10 cellular contexts compared by ENCODE assay signal in the genomic region with DNA sequence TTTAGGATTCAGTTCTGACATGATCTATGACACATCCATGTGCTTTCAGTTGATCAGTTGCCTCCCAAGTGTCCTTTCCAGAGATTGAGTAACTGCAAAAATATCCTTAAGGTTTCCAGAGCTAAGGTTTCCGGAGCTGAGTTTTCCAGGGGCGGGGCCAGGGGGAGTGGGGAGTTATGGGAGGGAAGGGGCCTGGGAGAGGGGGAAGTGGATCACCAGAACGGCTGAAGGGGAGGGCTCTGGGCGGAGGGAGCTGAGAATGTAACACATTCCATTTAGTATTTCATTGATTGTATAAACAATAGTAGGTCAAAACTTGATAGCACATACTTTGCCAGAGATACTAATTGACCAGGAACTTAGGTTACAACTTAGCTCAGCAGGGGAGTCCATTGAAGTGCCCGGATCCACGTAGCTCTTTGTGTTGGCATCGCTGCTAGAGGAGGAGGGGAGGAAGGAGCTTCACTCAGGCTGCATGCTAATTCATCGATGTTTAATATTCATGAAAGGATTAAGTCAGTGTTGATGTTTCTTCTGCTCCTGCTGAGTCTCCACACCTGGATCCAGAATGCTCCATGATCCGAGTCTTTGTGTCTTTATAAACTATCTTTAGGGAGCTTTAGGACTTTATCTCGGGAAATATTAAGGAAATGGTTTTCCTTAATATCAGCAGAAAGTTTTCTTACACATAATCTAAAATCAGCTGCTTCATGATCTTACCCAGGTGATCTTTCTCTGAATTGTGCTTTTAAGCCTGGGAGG.
DNase-seq lines count a peak whose midpoint lies in the region; ATAC-seq lines count a peak whose summit lies in the region.
"Had no signal": no experiment of that assay in that cellular context is flagged by ENCODE, and none has a peak within 500 bp of the region (broad histone marks: within the 10 kb centered on the region; RNA-seq: fewer than 3 reads in every experiment).

No MANE protein-coding gene starts in this region.

- no CpG with 5 or more reads among the region's 10 CpGs for WGBS in neuronal stem cell (ENCODE audit: extremely low coverage in 2 of 2, insufficient read length in 2 of 2, insufficient replicate concordance in 1 of 2), 2 donors

- H4K8ac ChIP-seq in neuronal stem cell (ENCODE audit: low read depth, low read length) = no peak overlapping the region

- H3K36me3 ChIP-seq in ES-I3 (ENCODE audit: insufficient read depth, low read length) = peaks cover 9% of the 10 kb centered on the region
- H3K36me3 ChIP-seq in neuronal stem cell (replicated peaks in 1 of 2; ENCODE audit: control insufficient read depth in 2 of 2, insufficient read depth in 2 of 2, low read length in 2 of 2) = no peaks in the 10 kb centered on the region

- no peak overlapping the region for H2BK120ac ChIP-seq in neuronal stem cell (ENCODE audit: low read depth, low read length)

- no peaks in the 10 kb centered on the region for H3K27me3 ChIP-seq in neuronal stem cell (ENCODE audit: control insufficient read depth in 3 of 3, insufficient read depth in 3 of 3, low read depth in 1 of 3, low read length in 3 of 3)

- no peak overlapping the region for H4K91ac ChIP-seq in neuronal stem cell (ENCODE audit: low read depth, low read length, poor library complexity)

- no peak overlapping the region for H3K4ac ChIP-seq in neuronal stem cell (ENCODE audit: low read length)

- H3K4me1 ChIP-seq in ES-I3 (ENCODE audit: insufficient read depth, low read length) (peaks cover 43% of the 10 kb centered on the region), neuronal stem cell (ENCODE audit: control insufficient read depth in 2 of 2, insufficient read depth in 1 of 2, low read depth in 1 of 2, low read length in 2 of 2) (peaks cover 19 to 44% of the 10 kb centered on the region in 2 donors)

- H2AFZ ChIP-seq in neuronal stem cell (ENCODE audit: low read length) = peak overlapping the region; percentile 68

- no peak overlapping the region for H3K4me3 ChIP-seq in neuronal stem cell (ENCODE audit: low read length in 2 of 2)

- no peaks in the 10 kb centered on the region for H3K79me1 ChIP-seq in neuronal stem cell (ENCODE audit: low read depth, low read length)

- no peak overlapping the region for H3K4me2 ChIP-seq in neuronal stem cell (ENCODE audit: insufficient read depth, low read length, poor library complexity, severe bottlenecking)

- no peak overlapping the region for H2BK12ac ChIP-seq in neuronal stem cell (ENCODE audit: low read length)

- no peak for ATAC-seq in HG03025 (IDR thresholded peaks at IDR 0.05; ENCODE audit: low FRiP score, unreplicated experiment)
- ATAC-seq: CD8-positive, alpha-beta T cell had no signal

- no peak overlapping the region for H2AK5ac ChIP-seq in neuronal stem cell (ENCODE audit: low read depth, low read length)

- H2BK5ac ChIP-seq in neuronal stem cell (ENCODE audit: low read length) = no peak overlapping the region

- H3K27ac ChIP-seq in neuronal stem cell (replicated peaks; ENCODE audit: low read length) = peak overlapping the region; percentile 5

- no peaks in the 10 kb centered on the region for H3K9me3 ChIP-seq in ES-I3 (ENCODE audit: control insufficient read depth, insufficient read depth, low read length)
- H3K9me3 ChIP-seq in neuronal stem cell (replicated peaks in 1 of 2; ENCODE audit: control insufficient read depth in 2 of 2, insufficient read depth in 1 of 2, low read depth in 1 of 2, low read length in 2 of 2) = no peaks in the 10 kb centered on the region

- no peak overlapping the region for H2BK15ac ChIP-seq in neuronal stem cell (ENCODE audit: low read length)

- H3K23ac ChIP-seq in neuronal stem cell (ENCODE audit: low read depth, low read length, poor library complexity) = no peak overlapping the region

- H3K9ac ChIP-seq in ES-I3 (ENCODE audit: low read depth, low read length) (peak overlapping the region; percentile 37; the same call in 1 of the 2 replicates), neuronal stem cell (ENCODE audit: low read depth, low read length, poor library complexity) (no peak overlapping the region)

- DNase-seq in NCI-H69 (lab: John Stamatoyannopoulos, UW) (peak; percentile 91), fibroblast of peridontal ligament (ENCODE audit: extremely low read depth) (peak; percentile 23), neuronal stem cell (ENCODE audit: low spot score) (peak; percentile 45), cortex of kidney (lab: John Stamatoyannopoulos, UW) (no peak), DMS79 (lab: John Stamatoyannopoulos, UW) (no peak), cerebellum (ENCODE audit: low spot score) (no peak)
- DNase-seq: CD8-positive, alpha-beta T cell; stimulated activated naive CD4-positive, alpha-beta T cell treated with Interleukin-2 at 50 U/mL for 16 hours had no signal

- no peak overlapping the region for H3K14ac ChIP-seq in neuronal stem cell (ENCODE audit: low read length)

- H3K18ac ChIP-seq in neuronal stem cell (ENCODE audit: low read length) = no peak overlapping the region

Comparison
In these comparisons a context has a peak if more than half of its experiments do, and no peak if none do; other contexts are left out.
1. DNase-seq: peak in NCI-H69 (single experiment), fibroblast of peridontal ligament (single experiment) and neuronal stem cell (single experiment); none in cortex of kidney (single experiment), DMS79 (single experiment) and cerebellum (single experiment).